ENCODE assay signal across 9 cellular contexts in genomic region chr17:74750039-74750326, GRCh38. TPM values are rescaled to one million over a fixed set of nuclear protein-coding genes. Genes with fewer than 3 reads are reported as not detected.
DNase-seq lines count a peak whose midpoint lies in the region; ATAC-seq and TF ChIP-seq lines count a peak whose summit lies in the region.
"Had no signal": no experiment of that assay in that cellular context is flagged by ENCODE, and none has a peak within 500 bp of the region (broad histone marks: within the 10 kb centered on the region; RNA-seq: fewer than 3 reads in every experiment).

No MANE protein-coding gene starts in this region.

- H3K23ac ChIP-seq in mesendoderm (ENCODE audit: low read length): no peak overlapping the region

- H2BK5ac ChIP-seq in mesendoderm (ENCODE audit: low read length): no peak overlapping the region

- H3K27me3 ChIP-seq in right atrium auricular region (no peaks in the 10 kb centered on the region), breast epithelium (no peaks in the 10 kb centered on the region), mesendoderm (ENCODE audit: insufficient read depth, low read length, poor library complexity) (no peaks in the 10 kb centered on the region)

- no peaks in the 10 kb centered on the region for H3K36me3 ChIP-seq in right atrium auricular region
- no peaks in the 10 kb centered on the region for H3K36me3 ChIP-seq in breast epithelium
- no peaks in the 10 kb centered on the region for H3K36me3 ChIP-seq in mesendoderm (ENCODE audit: control insufficient read depth, insufficient read depth, low read length)
- H3K36me3 ChIP-seq in urinary bladder (ENCODE audit: insufficient read depth): no peaks in the 10 kb centered on the region

- no peak for DNase-seq in right atrium auricular region (ENCODE audit: low spot score)
- no peak for DNase-seq in left cardiac atrium
- no peak for DNase-seq in breast epithelium (ENCODE audit: low spot score in 2 of 2)
- no peak for DNase-seq in mesendoderm
- DNase-seq in ecto neural progenitor cell (ENCODE audit: low spot score): no peak
- DNase-seq in NCI-H69 (lab: John Stamatoyannopoulos, UW): no peak
- DNase-seq: GF-D8 had no signal

- H3K4me3 ChIP-seq in right atrium auricular region (peak overlapping the region; percentile 64 to 79), breast epithelium (peak overlapping the region; percentile 81 to 93 (median 90)), mesendoderm (ENCODE audit: low read length) (peak overlapping the region; percentile 87), urinary bladder (ENCODE audit: low read depth, low read length) (peak overlapping the region; percentile 77)

- peak overlapping the region; percentile 94 for H3K9ac ChIP-seq in mesendoderm (ENCODE audit: low read length)

- H3K27ac ChIP-seq in right atrium auricular region (peak overlapping the region; percentile 78 to 82), breast epithelium (peak overlapping the region; percentile 82 to 89), mesendoderm (ENCODE audit: low read depth, low read length) (no peak overlapping the region), urinary bladder (ENCODE audit: low read depth) (no peak overlapping the region)

- peaks cover 50% of the 10 kb centered on the region for H3K79me2 ChIP-seq in mesendoderm (ENCODE audit: control insufficient read depth, insufficient read depth, low read length)

- ATAC-seq in left cardiac atrium: no peak
- ATAC-seq in GM21360 (IDR thresholded peaks at IDR 0.05; ENCODE audit: unreplicated experiment): no peak

- no peak for TF ChIP-seq POLR2A in breast epithelium (IDR thresholded peaks at IDR 0.05)

- H2AK5ac ChIP-seq in mesendoderm (ENCODE audit: low read length): no peak overlapping the region

- intact Hi-C loops in left cardiac atrium (cut with DNase I) (no loop called here), breast epithelium (cut with DNase I; ENCODE audit: low total_unique reads) (no loop called here)

- H4K8ac ChIP-seq in mesendoderm (ENCODE audit: low read depth, low read length): no peak overlapping the region

- no CpG with 5 or more reads among the region's 6 CpGs for WGBS in mesendoderm (ENCODE audit: extremely low coverage, insufficient coverage, low lambda C conversion rate)
- WGBS in urinary bladder: 56% methylated on average over 6 of the region's 6 CpGs

- peaks cover 23% of the 10 kb centered on the region for H3K79me1 ChIP-seq in mesendoderm (ENCODE audit: low read length)

- H3K4ac ChIP-seq in mesendoderm (ENCODE audit: low read depth, low read length): no peak overlapping the region

- peak overlapping the region; percentile 96 for H3K56ac ChIP-seq in mesendoderm (ENCODE audit: low read length)

- no peak overlapping the region for H4K5ac ChIP-seq in mesendoderm (ENCODE audit: low read length)

- H2BK120ac ChIP-seq in mesendoderm (ENCODE audit: low read depth, low read length): no peak overlapping the region

- no peaks in the 10 kb centered on the region for H3K9me3 ChIP-seq in right atrium auricular region
- H3K9me3 ChIP-seq in breast epithelium: no peaks in the 10 kb centered on the region

- H3K4me2 ChIP-seq in mesendoderm (ENCODE audit: low read length): peak overlapping the region; percentile 95

- TF ChIP-seq CTCF in right atrium auricular region (IDR thresholded peaks at IDR 0.05): no peak
- TF ChIP-seq CTCF in breast epithelium (IDR thresholded peaks at IDR 0.05): no peak

- H3K4me1 ChIP-seq in right atrium auricular region: peaks cover 0 to 48% of the 10 kb centered on the region in 2 donors
- H3K4me1 ChIP-seq in breast epithelium: peaks cover 0 to 4% of the 10 kb centered on the region in 2 donors
- H3K4me1 ChIP-seq in mesendoderm (ENCODE audit: control insufficient read depth, low read depth, low read length): peaks cover 36% of the 10 kb centered on the region
- no peaks in the 10 kb centered on the region for H3K4me1 ChIP-seq in urinary bladder (ENCODE audit: insufficient read depth)

- H2BK15ac ChIP-seq in mesendoderm (replicated peaks; ENCODE audit: low read depth): no peak overlapping the region

- no peak overlapping the region for H3K18ac ChIP-seq in mesendoderm (ENCODE audit: low read length)

RNA-seq across cellular contexts. Expression of gene NHERF1, which starts 1.6 kb away (rescaled TPM):
- total RNA-seq in right atrium auricular region (10 to 100 TPM; 20.2 to 30.9 TPM), left cardiac atrium (10 to 100 TPM; 15.1 to 18.5 TPM), breast epithelium (10 to 100 TPM; 15.8 to 82.8 (median 36.4) TPM), urinary bladder (8.5 TPM)
- 141 TPM for polyA plus RNA-seq in mesendoderm (2013, experiment 1 of 2)
- 147 TPM for polyA plus RNA-seq in mesendoderm (2013, experiment 2 of 2)
- polyA plus RNA-seq in urinary bladder: 16.7 TPM

RNA-seq across cellular contexts. Expression of gene RAB37, which starts 12.9 kb away (rescaled TPM):
- total RNA-seq in right atrium auricular region (under 1 TPM; 0.89 to 0.90 TPM), left cardiac atrium (1 to 10 TPM in 1 of 2 donors, under 1 TPM in 1; 0.58 to 3.2 TPM), breast epithelium (1 to 10 TPM in 2 of 3 donors, under 1 TPM in 1; 0.98 to 2.1 (median 2.0) TPM), urinary bladder (3.2 TPM)
- 1.2 TPM for polyA plus RNA-seq in mesendoderm (2013, experiment 1 of 2)
- 0.94 TPM for polyA plus RNA-seq in mesendoderm (2013, experiment 2 of 2)
- 6.7 TPM for polyA plus RNA-seq in urinary bladder

RNA-seq across cellular contexts. Expression of gene NAT9, which starts 26.2 kb away (rescaled TPM):
- total RNA-seq in right atrium auricular region: 10 to 100 TPM; 16.2 to 18.7 TPM
- 10 to 100 TPM; 23.7 to 34.7 TPM for total RNA-seq in left cardiac atrium
- 10 to 100 TPM; 20.6 to 41.3 (median 40.0) TPM for total RNA-seq in breast epithelium
- 13.4 TPM for polyA plus RNA-seq in mesendoderm (2013, experiment 1 of 2)
- 13.7 TPM for polyA plus RNA-seq in mesendoderm (2013, experiment 2 of 2)
- 20.7 TPM for total RNA-seq in urinary bladder
- polyA plus RNA-seq in urinary bladder: 33.3 TPM

RNA-seq across cellular contexts. Expression of gene CD300LF, which starts 37.3 kb away (rescaled TPM):
- total RNA-seq in right atrium auricular region (under 1 TPM in 1 of 2 donors, not detected in 1; 0.71 TPM), left cardiac atrium (under 1 TPM; 0.41 to 0.44 TPM), breast epithelium (1 to 10 TPM in 1 of 3 donors, under 1 TPM in 2; 0.32 to 2.0 (median 0.98) TPM), urinary bladder (0.63 TPM)
- not detected for polyA plus RNA-seq in mesendoderm (2013, experiment 1 of 2)
- polyA plus RNA-seq in mesendoderm (2013, experiment 2 of 2): not detected
- 1.3 TPM for polyA plus RNA-seq in urinary bladder

Comparison
In these comparisons a context has a peak if more than half of its experiments do, and no peak if none do; other contexts are left out.
1. H3K27ac ChIP-seq: peak in right atrium auricular region (2 of 2) and breast epithelium (2 of 2); none in mesendoderm (single experiment) and urinary bladder (single experiment).
2. Peak in every context shown above with its lines, with median percentiles within 50 percentile points of each other: H3K4me3 ChIP-seq.